ENCODE assay signal across 1 cellular context in the genomic region with DNA sequence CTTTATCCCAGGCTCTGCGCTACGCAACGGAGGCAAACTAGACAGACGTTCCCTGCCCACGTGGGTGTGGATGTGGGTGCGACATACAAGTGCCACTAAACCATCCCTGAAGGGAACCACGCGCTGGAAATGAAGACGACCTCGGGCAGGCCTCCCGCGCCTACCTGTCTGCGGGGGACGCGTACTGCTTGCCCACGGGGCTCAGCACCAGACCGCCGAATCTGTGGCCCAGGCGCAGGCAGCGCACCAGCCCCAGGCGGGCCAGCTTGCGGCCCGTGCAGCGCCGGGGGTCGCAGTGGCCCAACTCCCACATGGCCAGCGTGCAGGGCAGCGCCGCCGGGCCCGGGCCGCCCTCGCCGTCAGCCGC.
TF ChIP-seq lines count a peak whose summit lies in the region.

No MANE protein-coding gene starts in this region.

TF ChIP-seq in HepG2, 621 proteins besides CTCF, POLR2A, EP300 and RAD21:
- TF ChIP-seq HOXD1 (CRISPR knock-in tag; IDR thresholded peaks at IDR 0.05) (no peak), ZSCAN9 (CRISPR knock-in tag; IDR thresholded peaks at IDR 0.05; ENCODE audit: borderline replicate concordance) (no peak), FOXJ3 (CRISPR knock-in tag; IDR thresholded peaks at IDR 0.05; ENCODE audit: borderline replicate concordance) (no peak), ZSCAN21 (CRISPR knock-in tag; IDR thresholded peaks at IDR 0.05; ENCODE audit: borderline replicate concordance) (no peak), USF2 (IDR thresholded peaks at IDR 0.05; ENCODE audit: low read depth, low read length) (no peak), USF2 (CRISPR knock-in tag; IDR thresholded peaks at IDR 0.05; ENCODE audit: borderline replicate concordance) (no peak), FOXC1 (CRISPR knock-in tag; IDR thresholded peaks at IDR 0.05; ENCODE audit: borderline replicate concordance) (no peak), ZNF446 (CRISPR knock-in tag; IDR thresholded peaks at IDR 0.05) (0 out of 2 replicates have a peak, but pooled peaks have one; percentile 15), SOX6 (IDR thresholded peaks at IDR 0.05) (no peak), SOX6 (CRISPR knock-in tag; IDR thresholded peaks at IDR 0.05) (no peak), SKI (IDR thresholded peaks at IDR 0.05; ENCODE audit: partially characterized antibody) (no peak), ZNF724P (CRISPR knock-in tag; IDR thresholded peaks at IDR 0.05; ENCODE audit: borderline replicate concordance) (peak; percentile 19; the same call in 1 of the 2 replicates), NCOR1 (IDR thresholded peaks at IDR 0.05; ENCODE audit: borderline replicate concordance, low read length) (no peak), ZNF644 (CRISPR knock-in tag; IDR thresholded peaks at IDR 0.05; ENCODE audit: low read depth) (no peak), ZNF274 (CRISPR knock-in tag; IDR thresholded peaks at IDR 0.05) (peak; percentile 61; the same call in 1 of the 2 replicates), ZNF879 (CRISPR knock-in tag; IDR thresholded peaks at IDR 0.05) (0 out of 2 replicates have a peak, but pooled peaks have one; percentile 2), FOXA1 (IDR thresholded peaks at IDR 0.05) (no peak), FOXA1 (CRISPR knock-in tag; IDR thresholded peaks at IDR 0.05) (no peak), ZMAT3 (CRISPR knock-in tag; conservative IDR thresholded peaks at IDR 0.05) (0 out of 2 replicates have a peak, but pooled peaks have one; percentile 17), RXRB (CRISPR knock-in tag; IDR thresholded peaks at IDR 0.05; ENCODE audit: borderline replicate concordance) (no peak), SRSF9 (IDR thresholded peaks at IDR 0.05; ENCODE audit: borderline replicate concordance, insufficient read depth, low read depth, low read length, poor library complexity, severe bottlenecking) (no peak), ESRRA (CRISPR knock-in tag; IDR thresholded peaks at IDR 0.05; ENCODE audit: low read depth) (no peak), ETS1 (CRISPR knock-in tag; IDR thresholded peaks at IDR 0.05) (no peak), MYPOP (CRISPR knock-in tag; IDR thresholded peaks at IDR 0.05) (no peak), REL (CRISPR knock-in tag; conservative IDR thresholded peaks at IDR 0.05) (0 out of 2 replicates have a peak, but pooled peaks have one; percentile 11), YEATS2 (CRISPR knock-in tag; IDR thresholded peaks at IDR 0.05; ENCODE audit: borderline replicate concordance) (no peak), ZMYM2 (CRISPR knock-in tag; IDR thresholded peaks at IDR 0.05) (no peak), ZNF609 (CRISPR knock-in tag; IDR thresholded peaks at IDR 0.05; ENCODE audit: borderline replicate concordance) (0 out of 2 replicates have a peak, but pooled peaks have one; percentile 10), HES4 (CRISPR knock-in tag; IDR thresholded peaks at IDR 0.05; ENCODE audit: borderline replicate concordance) (no peak), KDM5B (CRISPR knock-in tag; IDR thresholded peaks at IDR 0.05; ENCODE audit: borderline replicate concordance) (no peak), ZNF615 (CRISPR knock-in tag; IDR thresholded peaks at IDR 0.05; ENCODE audit: borderline replicate concordance) (no peak), NFKB2 (CRISPR knock-in tag; IDR thresholded peaks at IDR 0.05; ENCODE audit: borderline replicate concordance) (no peak), ATF7-NPFF (CRISPR knock-in tag; IDR thresholded peaks at IDR 0.05; ENCODE audit: low read depth) (peak; percentile 15; the same call in 1 of the 2 replicates), HMGXB3 (CRISPR knock-in tag; IDR thresholded peaks at IDR 0.05; ENCODE audit: borderline replicate concordance) (0 out of 2 replicates have a peak, but pooled peaks have one; percentile 5)
- TF ChIP-seq, protein P1, sequence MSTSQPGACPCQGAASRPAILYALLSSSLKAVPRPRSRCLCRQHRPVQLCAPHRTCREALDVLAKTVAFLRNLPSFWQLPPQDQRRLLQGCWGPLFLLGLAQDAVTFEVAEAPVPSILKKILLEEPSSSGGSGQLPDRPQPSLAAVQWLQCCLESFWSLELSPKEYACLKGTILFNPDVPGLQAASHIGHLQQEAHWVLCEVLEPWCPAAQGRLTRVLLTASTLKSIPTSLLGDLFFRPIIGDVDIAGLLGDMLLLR (CRISPR knock-in tag; IDR thresholded peaks at IDR 0.05) = peak; percentile 81; the same call in 1 of the 2 replicates
TF ChIP-seq in HepG2: peak in this region for 10.
